8 cellular contexts compared by ENCODE assay signal in genomic region chr19:57319869-57320179, GRCh38. TPM values are rescaled to one million over a fixed set of nuclear protein-coding genes. Genes with fewer than 3 reads are reported as not detected.
DNase-seq lines count a peak whose midpoint lies in the region; ATAC-seq, FAIRE-seq and TF ChIP-seq lines count a peak whose summit lies in the region.

No MANE protein-coding gene starts in this region.

- peak overlapping the region; percentile 33; the same call in 1 of the 2 replicates for H3K23ac ChIP-seq in IMR-90 (ENCODE audit: low read depth, low read length)

- H4K91ac ChIP-seq in IMR-90 (ENCODE audit: insufficient read depth, low read depth, low read length), result peak overlapping the region; percentile 83; the same call in 1 of the 2 replicates

- H3K9ac ChIP-seq in IMR-90 (ENCODE audit: low read depth, low read length), result peak overlapping the region; percentile 95

- H2AK9ac ChIP-seq in IMR-90 (replicated peaks; ENCODE audit: low read depth, low read length, poor library complexity), result no peak overlapping the region

- peaks cover 5 to 38% of the 10 kb centered on the region in 2 experiments for H3K79me1 ChIP-seq in IMR-90 (ENCODE audit: low read depth in 1 of 2, low read length in 2 of 2)

- FAIRE-seq in RCC 7860 (lab: Jason Lieb, UNC), result no peak

- ATAC-seq in IMR-90 (ENCODE audit: low read depth), result peak; percentile 21

- H3K9me1 ChIP-seq in IMR-90 (ENCODE audit: insufficient read depth, low read length), result peaks cover 15% of the 10 kb centered on the region

- H3K36me3 ChIP-seq in BJ (ENCODE audit: control insufficient read depth, insufficient read depth, low read length), result peaks cover 6% of the 10 kb centered on the region
- peaks cover 9% of the 10 kb centered on the region for H3K36me3 ChIP-seq in IMR-90 (ENCODE audit: control insufficient read depth, insufficient read depth, low read length)
- H3K36me3 ChIP-seq in muscle layer of duodenum (ENCODE audit: control insufficient read depth in 1 of 2, insufficient read depth in 2 of 2, low read length in 2 of 2), result peaks cover 6 to 15% of the 10 kb centered on the region in 2 donors

- TF ChIP-seq POLR2A in IMR-90 (IDR thresholded peaks at IDR 0.05; ENCODE audit: low read depth, low read length), result no peak

- no peak for TF ChIP-seq CTCF in BJ (IDR thresholded peaks at IDR 0.05; ENCODE audit: insufficient read depth, low read depth, low read length)
- TF ChIP-seq CTCF in IMR-90 (conservative IDR thresholded peaks at IDR 0.05; ENCODE audit: low read depth, low read length), result no peak

- peak overlapping the region; percentile 89 for H3K14ac ChIP-seq in IMR-90 (replicated peaks; ENCODE audit: low read depth, low read length)

- dilution Hi-C loops in IMR-90 (cut with HindIII; ENCODE audit: low sequenced_read_pairs, unreplicated experiment), result no loop called here

- peak overlapping the region; percentile 70 for H3K18ac ChIP-seq in IMR-90 (ENCODE audit: low read depth, low read length)

- peak overlapping the region; percentile 93 for H3K4ac ChIP-seq in IMR-90 (ENCODE audit: low read depth, low read length)

- WGBS in IMR-90 (ENCODE audit: extremely low coverage in 2 of 2, insufficient read length in 1 of 2), 2 experiments, result no CpG with 5 or more reads among the region's 1 CpG

- intact Hi-C loops in IMR-90 (cut with micrococcal nuclease), result loop anchor here (1.0 kb wide), 1 partner anchor 43 kb away; the partner anchor contains the start of genes TRAPPC2B and ZNF547

- H4K8ac ChIP-seq in IMR-90 (ENCODE audit: low read depth in 2 of 2, low read length in 2 of 2), result peak overlapping the region; percentile 89 to 97

- BruUV-seq in IMR-90 (replicated peaks; lab: Mats Ljungman, UMichigan), result no TSS peak

- peak overlapping the region; percentile 99 for H2AFZ ChIP-seq in IMR-90 (replicated peaks; ENCODE audit: low read length, poor library complexity)

- TF ChIP-seq RAD21 in IMR-90 (IDR thresholded peaks at IDR 0.05; ENCODE audit: low read length), result no peak

- no peak overlapping the region for H2BK120ac ChIP-seq in IMR-90 (ENCODE audit: low read depth, low read length)

- in situ Hi-C loops in IMR-90 (cut with MboI; ENCODE audit: low sequenced_read_pairs), result no loop called here
- in situ Hi-C loops in G401 (cut with HindIII; ENCODE audit: low sequenced_read_pairs), result no loop called here

- H3K27me3 ChIP-seq in BJ (ENCODE audit: control insufficient read depth, insufficient read depth, low read length), result peaks cover 10% of the 10 kb centered on the region
- peaks cover 10% of the 10 kb centered on the region for H3K27me3 ChIP-seq in IMR-90 (ENCODE audit: control insufficient read depth, insufficient read depth, low read length)
- no peaks in the 10 kb centered on the region for H3K27me3 ChIP-seq in muscle layer of duodenum (ENCODE audit: low read depth, low read length)

- no peak overlapping the region for H2BK15ac ChIP-seq in IMR-90 (ENCODE audit: low read depth, low read length)

- no peaks in the 10 kb centered on the region for H3K9me3 ChIP-seq in IMR-90 (ENCODE audit: control insufficient read depth, insufficient read depth, low read length)
- peaks cover 0 to 21% of the 10 kb centered on the region in 2 donors for H3K9me3 ChIP-seq in muscle layer of duodenum (ENCODE audit: control insufficient read depth in 1 of 2, low read length in 2 of 2)

- H3K56ac ChIP-seq in IMR-90 (ENCODE audit: extremely low read depth, insufficient read depth, low read length), result peak overlapping the region; percentile 74; the same call in 1 of the 2 replicates

- CTCF ChIA-PET in BJ (lab: Yijun Ruan, JAX) (no interaction called here), IMR-90 (lab: Yijun Ruan, JAX) (interaction anchor here (0.9 kb wide), 1 partner anchor 18 kb away, joined by 3 read pairs; no protein-coding TSS in a partner anchor)

- H3K4me2 ChIP-seq in IMR-90 (ENCODE audit: low read depth, low read length), result peak overlapping the region; percentile 90

- H3K4me1 ChIP-seq in IMR-90 (ENCODE audit: control insufficient read depth, insufficient read depth, low read length) (peaks cover 11% of the 10 kb centered on the region), muscle layer of duodenum (ENCODE audit: control insufficient read depth in 1 of 2, insufficient read depth in 2 of 2, low read length in 2 of 2) (peaks cover 12 to 14% of the 10 kb centered on the region in 2 donors)

- POLR2A ChIA-PET in BJ (lab: Charles Lee) (interaction anchor here (0.6 kb wide), 1 partner anchor 16 kb away, joined by 6 read pairs; no protein-coding TSS in a partner anchor), IMR-90 (lab: Charles Lee; ENCODE audit: unreplicated experiment) (interaction anchor here (0.7 kb wide), 2 partner anchors 128 to 838 kb away, joined by 4 read pairs; partner anchors contain the start of gene ZNF264)

- no peak overlapping the region for H2BK20ac ChIP-seq in IMR-90 (ENCODE audit: low read depth, low read length)

- peak overlapping the region; percentile 89 for H3K4me3 ChIP-seq in BJ (ENCODE audit: low read depth, low read length)
- peak overlapping the region; percentile 78 for H3K4me3 ChIP-seq in IMR-90 (ENCODE audit: insufficient read depth, low read depth, low read length)
- peak overlapping the region; percentile 82 to 89 for H3K4me3 ChIP-seq in muscle layer of duodenum (ENCODE audit: low read depth in 1 of 2, low read length in 2 of 2)

- peak overlapping the region; percentile 96 for H4K5ac ChIP-seq in IMR-90 (ENCODE audit: low read depth, low read length)

- peak overlapping the region; percentile 85 for H2BK5ac ChIP-seq in IMR-90 (ENCODE audit: low read depth, low read length, poor library complexity, severe bottlenecking)

- peak overlapping the region; percentile 87 for H3K27ac ChIP-seq in IMR-90 (ENCODE audit: insufficient read depth, low read length)
- H3K27ac ChIP-seq in cingulate gyrus (ENCODE audit: low read depth, low read length), result peak overlapping the region; percentile 79
- peak overlapping the region; percentile 69 for H3K27ac ChIP-seq in muscle layer of duodenum (ENCODE audit: low read length)

- peak overlapping the region; percentile 56; the same call in 1 of the 2 replicates for H2AK5ac ChIP-seq in IMR-90 (ENCODE audit: low read depth, low read length)

- 0 out of 2 replicates have a peak, but pooled peaks cover 7% of the 10 kb centered on the region for H4K20me1 ChIP-seq in IMR-90 (ENCODE audit: insufficient read depth, low read length)

- no peak for DNase-seq in BJ (ENCODE audit: low read depth)
- DNase-seq in IMR-90, result no peak
- no peak for DNase-seq in glomerular visceral epithelial cell (ENCODE audit: extremely low spot score)
- no peak for DNase-seq in RCC 7860 (ENCODE audit: low spot score)
- DNase-seq in HPDE6-E6E7 (ENCODE audit: extremely low spot score), result no peak
- DNase-seq in G401 (ENCODE audit: low spot score), result no peak

TF ChIP-seq in IMR-90, 13 proteins besides CTCF, POLR2A, EP300 and RAD21:
- TF ChIP-seq MAFK (IDR thresholded peaks at IDR 0.05; ENCODE audit: low read depth, low read length) (peak; percentile 72), CHD1 (IDR thresholded peaks at IDR 0.05; ENCODE audit: low read depth, low read length) (no peak)

RNA-seq across cellular contexts. Expression of gene ZNF543, which starts 0.4 kb away (rescaled TPM):
- polyA plus RNA-seq in BJ (2011; rRNA removed), result 1.7 and 2.1 TPM in 2 replicates
- 4.6 and 5.6 TPM in 2 replicates for polyA minus RNA-seq in BJ (2011; rRNA and poly(A)+ RNA removed)
- total RNA-seq in IMR-90 (2012; rRNA removed), result 8.3 and 9.0 TPM in 2 replicates
- 0.92 and 1.8 TPM in 2 replicates for polyA plus RNA-seq in IMR-90 (2012; rRNA removed)
- polyA plus RNA-seq in IMR-90 (2012; cell fraction: cytosol; rRNA removed), result 0.51 and 0.57 TPM in 2 replicates
- polyA plus RNA-seq in IMR-90 (2012; cell fraction: nucleus; rRNA removed; ENCODE audit: low replicate concordance), result 0.27 and 0.71 TPM in 2 replicates
- total RNA-seq in G401 (2014; rRNA removed; shearing (Covaris generic)), result 6.4 and 9.6 TPM in 2 replicates

RNA-seq across cellular contexts. Expression of gene ZNF304, which starts 31.2 kb away (rescaled TPM):
- polyA plus RNA-seq in BJ (2011; rRNA removed) (5.4 and 7.4 TPM in 2 replicates), IMR-90 (2012; rRNA removed) (2.9 and 3.9 TPM in 2 replicates)
- 8.5 and 11.2 TPM in 2 replicates for polyA minus RNA-seq in BJ (2011; rRNA and poly(A)+ RNA removed)
- total RNA-seq in IMR-90 (2012; rRNA removed), result 11.9 and 16.1 TPM in 2 replicates
- polyA plus RNA-seq in IMR-90 (2012; cell fraction: cytosol; rRNA removed), result 1.1 and 1.5 TPM in 2 replicates
- polyA plus RNA-seq in IMR-90 (2012; cell fraction: nucleus; rRNA removed; ENCODE audit: low replicate concordance), result 1.6 and 7.9 TPM in 2 replicates
- 9.2 and 9.5 TPM in 2 replicates for total RNA-seq in G401 (2014; rRNA removed; shearing (Covaris generic))

RNA-seq across cellular contexts. Expression of gene ZNF460, which starts 39.5 kb away (rescaled TPM):
- polyA plus RNA-seq in BJ (2011; rRNA removed) (11.7 and 13.9 TPM in 2 replicates), IMR-90 (2012; rRNA removed) (3.2 and 3.6 TPM in 2 replicates)
- 109 and 140 TPM in 2 replicates for polyA minus RNA-seq in BJ (2011; rRNA and poly(A)+ RNA removed)
- 41.9 and 55.2 TPM in 2 replicates for total RNA-seq in IMR-90 (2012; rRNA removed)
- polyA plus RNA-seq in IMR-90 (2012; cell fraction: cytosol; rRNA removed), result 0.82 and 1.1 TPM in 2 replicates
- 2.3 and 6.0 TPM in 2 replicates for polyA plus RNA-seq in IMR-90 (2012; cell fraction: nucleus; rRNA removed; ENCODE audit: low replicate concordance)
- 19.5 and 29.1 TPM in 2 replicates for total RNA-seq in G401 (2014; rRNA removed; shearing (Covaris generic))

RNA-seq across cellular contexts. Expression of gene TRAPPC2B, which starts 43.5 kb away (rescaled TPM):
- polyA plus RNA-seq in BJ (2011; rRNA removed) (11.0 and 16.3 TPM in 2 replicates), IMR-90 (2012; rRNA removed) (11.0 and 14.9 TPM in 2 replicates)
- 5.1 and 5.2 TPM in 2 replicates for polyA minus RNA-seq in BJ (2011; rRNA and poly(A)+ RNA removed)
- 14.4 and 20.4 TPM in 2 replicates for total RNA-seq in IMR-90 (2012; rRNA removed)
- 19.6 and 30.3 TPM in 2 replicates for polyA plus RNA-seq in IMR-90 (2012; cell fraction: cytosol; rRNA removed)
- 7.3 and 10.8 TPM in 2 replicates for polyA plus RNA-seq in IMR-90 (2012; cell fraction: nucleus; rRNA removed; ENCODE audit: low replicate concordance)
- 18.6 and 19.0 TPM in 2 replicates for total RNA-seq in G401 (2014; rRNA removed; shearing (Covaris generic))

RNA-seq across cellular contexts. Expression of gene ZNF547, which starts 43.5 kb away (rescaled TPM):
- 3.4 and 3.5 TPM in 2 replicates for polyA plus RNA-seq in BJ (2011; rRNA removed)
- 10.3 and 11.8 TPM in 2 replicates for polyA minus RNA-seq in BJ (2011; rRNA and poly(A)+ RNA removed)
- 4.4 and 5.6 TPM in 2 replicates for total RNA-seq in IMR-90 (2012; rRNA removed)
- polyA plus RNA-seq in IMR-90 (2012; rRNA removed), result 1.4 and 2.1 TPM in 2 replicates
- polyA plus RNA-seq in IMR-90 (2012; cell fraction: cytosol; rRNA removed), result 0.87 and 1.9 TPM in 2 replicates
- polyA plus RNA-seq in IMR-90 (2012; cell fraction: nucleus; rRNA removed; ENCODE audit: low replicate concordance), result 2.4 and 5.6 TPM in 2 replicates
- 0.68 and 1.7 TPM in 2 replicates for total RNA-seq in G401 (2014; rRNA removed; shearing (Covaris generic))
